ENCODE assay signal across 8 cellular contexts in genomic region chr17:48055531-48056245, GRCh38. TPM values are rescaled to one million over a fixed set of nuclear protein-coding genes. Genes with fewer than 3 reads are reported as not detected.
DNase-seq lines count a peak whose midpoint lies in the region.

No MANE protein-coding gene starts in this region.

- peak overlapping the region; percentile 89 for H3K27ac Mint-ChIP-seq in T-helper 1 cell treated with Interleukin-12 subunit alpha and Interleukin-12 subunit beta and Interleukin-4 antibody, amounts not matched to agents 30 μg/mL and 1 μg/mL, for 36 hours

- peaks cover 51% of the 10 kb centered on the region for H3K4me1 Mint-ChIP-seq in T-helper 1 cell treated with Interleukin-12 subunit alpha and Interleukin-12 subunit beta and Interleukin-4 antibody, amounts not matched to agents 30 μg/mL and 1 μg/mL, for 36 hours (ENCODE audit: low read depth)

- peak overlapping the region; percentile 91 for H3K27ac ChIP-seq in GM23248

- H3K27me3 Mint-ChIP-seq in T-helper 1 cell treated with Interleukin-12 subunit alpha and Interleukin-12 subunit beta and Interleukin-4 antibody, amounts not matched to agents 30 μg/mL and 1 μg/mL, for 36 hours (ENCODE audit: low read depth) = no peaks in the 10 kb centered on the region

- H3F3A ChIP-seq in GM23248 (ENCODE audit: insufficient read depth) = peaks cover 28% of the 10 kb centered on the region

- no peaks in the 10 kb centered on the region for H3K9me2 ChIP-seq in GM23248 (ENCODE audit: insufficient read depth)

- no peak overlapping the region for H2AFZ ChIP-seq in GM23248

- H3K27me3 ChIP-seq in GM23248 (replicated peaks; ENCODE audit: insufficient read depth) = no peaks in the 10 kb centered on the region

- H3K36me3 ChIP-seq in GM23248 (ENCODE audit: low read depth) = peaks cover 16% of the 10 kb centered on the region; the same call in 1 of the 2 replicates

- H3K4me3 Mint-ChIP-seq in T-helper 1 cell treated with Interleukin-12 subunit alpha and Interleukin-12 subunit beta and Interleukin-4 antibody, amounts not matched to agents 30 μg/mL and 1 μg/mL, for 36 hours = peak overlapping the region; percentile 67

- no peaks in the 10 kb centered on the region for H4K20me1 ChIP-seq in GM23248 (ENCODE audit: insufficient read depth)

- DNase-seq in DMS53 treated with DMSO at 0.1 percent for 48 hours (lab: John Stamatoyannopoulos, UW; ENCODE audit: unreplicated experiment) (peak; percentile 68), GM23248 (peak; percentile 86), fibroblast of peridontal ligament (ENCODE audit: extremely low read depth) (peak; percentile 91), NCI-H2081 treated with DMSO at 0.1 percent for 48 hours (lab: John Stamatoyannopoulos, UW) (no peak), epidermal melanocyte (ENCODE audit: insufficient read length, low spot score) (no peak)
- DNase-seq in stimulated activated CD4-positive, alpha-beta T cell treated with anti-CD3 and anti-CD28 coated beads, Interleukin-2, amount 100 ng/mL, for 48 hours = peak; percentile 31 to 44
- DNase-seq in effector CD4-positive, alpha-beta T cell = no peak

- 72 to 78% methylated on average over 4 to 5 of the region's 5 CpGs for WGBS in GM23248 (ENCODE audit: low coverage in 1 of 2, low lambda C conversion rate in 2 of 2, missing lambda C conversion rate in 2 of 2), 2 experiments

- H3K4me2 ChIP-seq in GM23248 (ENCODE audit: unreplicated experiment) = peak overlapping the region; percentile 92

- peak overlapping the region; percentile 64 for H3K4me3 ChIP-seq in GM23248

- in situ Hi-C loops in GM23248 (cut with MboI) = no loop called here

- no peaks in the 10 kb centered on the region for H3K9me3 ChIP-seq in GM23248 (ENCODE audit: low read depth)

- H3K4me1 ChIP-seq in GM23248 (ENCODE audit: insufficient read depth) = peaks cover 57% of the 10 kb centered on the region

- peaks cover 76% of the 10 kb centered on the region for H3K79me2 ChIP-seq in GM23248 (ENCODE audit: insufficient read depth)

- peak overlapping the region; percentile 93 for H3K9ac ChIP-seq in GM23248

- no peaks in the 10 kb centered on the region for H3K9me3 Mint-ChIP-seq in T-helper 1 cell treated with Interleukin-12 subunit alpha and Interleukin-12 subunit beta and Interleukin-4 antibody, amounts not matched to agents 30 μg/mL and 1 μg/mL, for 36 hours

- H3K36me3 Mint-ChIP-seq in T-helper 1 cell treated with Interleukin-12 subunit alpha and Interleukin-12 subunit beta and Interleukin-4 antibody, amounts not matched to agents 30 μg/mL and 1 μg/mL, for 36 hours (ENCODE audit: low read depth) = peaks cover 67% of the 10 kb centered on the region

RNA-seq across cellular contexts. Expression of gene NFE2L1, which starts 7.5 kb away (rescaled TPM):
- total RNA-seq in GM23248 (2014; rRNA removed; shearing (Covaris generic)) = 65.6 and 66.4 TPM in 2 replicates
- 28.0 and 31.4 TPM in 2 replicates for polyA plus RNA-seq in GM23248 (2016; fragmentation: Nextera tagmentation; extraction: Ambion mirVana)

RNA-seq across cellular contexts. Expression of gene COPZ2, which starts 18.1 kb away (rescaled TPM):
- total RNA-seq in GM23248 (2014; rRNA removed; shearing (Covaris generic)) = 148 and 179 TPM in 2 replicates
- 399 and 401 TPM in 2 replicates for polyA plus RNA-seq in GM23248 (2016; fragmentation: Nextera tagmentation; extraction: Ambion mirVana)

RNA-seq across cellular contexts. Expression of gene CBX1, which starts 45.6 kb away (rescaled TPM):
- total RNA-seq in GM23248 (2014; rRNA removed; shearing (Covaris generic)) = 53.6 and 67.7 TPM in 2 replicates
- polyA plus RNA-seq in GM23248 (2016; fragmentation: Nextera tagmentation; extraction: Ambion mirVana) = 36.8 and 40.0 TPM in 2 replicates

RNA-seq across cellular contexts. Expression of gene SNX11, which starts 51.9 kb away (rescaled TPM):
- 10.5 and 14.7 TPM in 2 replicates for total RNA-seq in GM23248 (2014; rRNA removed; shearing (Covaris generic))
- 17.5 and 18.0 TPM in 2 replicates for polyA plus RNA-seq in GM23248 (2016; fragmentation: Nextera tagmentation; extraction: Ambion mirVana)

Comparison
In these comparisons a context has a peak if more than half of its experiments do, and no peak if none do; other contexts are left out.
1. DNase-seq: peak in DMS53 treated with DMSO at 0.1 percent for 48 hours (single experiment), GM23248 (single experiment), fibroblast of peridontal ligament (single experiment) and stimulated activated CD4-positive, alpha-beta T cell treated with anti-CD3 and anti-CD28 coated beads, Interleukin-2, amount 100 ng/mL, for 48 hours (2 of 2); none in NCI-H2081 treated with DMSO at 0.1 percent for 48 hours (single experiment), effector CD4-positive, alpha-beta T cell (single experiment) and epidermal melanocyte (single experiment).